ENCODE assay signal across 23 cellular contexts in the genomic region with DNA sequence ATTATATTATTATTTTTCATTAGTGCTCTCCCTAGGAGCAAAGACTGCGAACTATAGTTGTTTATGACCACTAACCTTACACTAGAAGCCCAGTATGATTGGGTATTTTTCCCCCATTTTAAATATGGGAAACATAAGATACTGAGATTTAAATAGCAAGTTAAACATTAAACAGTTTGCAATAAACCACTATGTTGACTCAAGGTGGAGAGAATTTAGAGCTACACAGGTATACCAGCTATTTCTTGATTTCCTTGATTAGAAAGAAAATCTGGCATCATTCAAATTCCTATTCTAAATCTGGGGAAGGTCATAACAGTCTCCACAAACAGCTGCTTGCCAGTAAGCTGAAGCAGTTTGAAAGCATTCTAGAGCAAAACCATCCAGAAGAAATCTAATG.
"Had no signal": no experiment of that assay in that cellular context is flagged by ENCODE, and none has a peak within 500 bp of the region (broad histone marks: within the 10 kb centered on the region; RNA-seq: fewer than 3 reads in every experiment).

No MANE protein-coding gene starts in this region.

- H3K4me3 ChIP-seq: colonic mucosa, coronary artery, dorsolateral prefrontal cortex, esophagus muscularis mucosa, esophagus squamous epithelium, gastrocnemius medialis, gastroesophageal sphincter, heart left ventricle, heart right ventricle had no signal

- H3K9me3 ChIP-seq: colonic mucosa, esophagus muscularis mucosa, esophagus squamous epithelium, gastrocnemius medialis, gastroesophageal sphincter, heart left ventricle, heart right ventricle had no signal

- H3K27ac ChIP-seq: colonic mucosa, coronary artery, dorsolateral prefrontal cortex, epithelial cell of prostate, esophagus muscularis mucosa, esophagus squamous epithelium, foreskin keratinocyte, gastrocnemius medialis, gastroesophageal sphincter, heart left ventricle, heart right ventricle had no signal

- DNase-seq: cortex of kidney; dermis blood vessel endothelial cell; dorsolateral prefrontal cortex; effector CD4-positive, alpha-beta T cell; effector CD8-positive, alpha-beta T cell; effector memory CD4-positive, alpha-beta T cell; effector memory CD8-positive, alpha-beta T cell; endodermal cell; erythroblast; esophagus squamous epithelium; foreskin fibroblast; foreskin keratinocyte; foreskin melanocyte; gastrocnemius medialis; glutamatergic neuron; head of caudate nucleus; heart left ventricle; heart right ventricle had no signal

- H3K4me1 ChIP-seq: colonic mucosa, esophagus muscularis mucosa, esophagus squamous epithelium, foreskin keratinocyte, gastrocnemius medialis, gastroesophageal sphincter, heart left ventricle, heart right ventricle had no signal

- ATAC-seq: effector memory CD8-positive, alpha-beta T cell; foreskin keratinocyte; gastrocnemius medialis; gastroesophageal sphincter; heart left ventricle; heart right ventricle had no signal

- H3K27me3 ChIP-seq: colonic mucosa, dorsolateral prefrontal cortex, esophagus muscularis mucosa, esophagus squamous epithelium, foreskin keratinocyte, gastrocnemius medialis, gastroesophageal sphincter, heart left ventricle, heart right ventricle had no signal

- H3K36me3 ChIP-seq: colonic mucosa, esophagus muscularis mucosa, esophagus squamous epithelium, gastrocnemius medialis, gastroesophageal sphincter, heart left ventricle, heart right ventricle had no signal
